ENCODE assay signal across 32 cellular contexts in genomic region chr22:19434829-19435580, GRCh38. TPM values are rescaled to one million over a fixed set of nuclear protein-coding genes. Genes with fewer than 3 reads are reported as not detected.
DNase-seq lines count a peak whose midpoint lies in the region; ATAC-seq, FAIRE-seq and TF ChIP-seq lines count a peak whose summit lies in the region.
"Had no signal": no experiment of that assay in that cellular context is flagged by ENCODE, and none has a peak within 500 bp of the region (broad histone marks: within the 10 kb centered on the region; RNA-seq: fewer than 3 reads in every experiment).

No MANE protein-coding gene starts in this region.

- no peak for TF ChIP-seq CTCF in OCI-LY3 (IDR thresholded peaks at IDR 0.05; ENCODE audit: low read depth, low read length)
- no peak for TF ChIP-seq CTCF in Peyer's patch (IDR thresholded peaks at IDR 0.05)
- no peak for TF ChIP-seq CTCF in D721Med (IDR thresholded peaks at IDR 0.05; ENCODE audit: insufficient read depth, missing control alignments)

- H3K9me3 Mint-ChIP-seq in activated naive CD4-positive, alpha-beta T cell treated with anti-CD3 and anti-CD28 coated beads for 36 hours = no peaks in the 10 kb centered on the region
- H3K9me3 Mint-ChIP-seq in naive B cell = no peaks in the 10 kb centered on the region
- H3K9me3 Mint-ChIP-seq in stimulated activated naive B cell treated with anti-CD40 and anti-IgM and Interleukin-4, amounts not matched to agents 10 μg/mL and 1 μg/mL and 100 μg/mL, for 72 hours = no peaks in the 10 kb centered on the region
- H3K9me3 Mint-ChIP-seq: effector memory CD8-positive, alpha-beta T cell; neural progenitor cell had no signal

- peaks cover 6% of the 10 kb centered on the region for H3K36me3 Mint-ChIP-seq in activated naive CD4-positive, alpha-beta T cell treated with anti-CD3 and anti-CD28 coated beads for 36 hours (ENCODE audit: low read depth)
- H3K36me3 Mint-ChIP-seq in naive B cell = no peaks in the 10 kb centered on the region
- peaks cover 12 to 30% of the 10 kb centered on the region in 2 donors for H3K36me3 Mint-ChIP-seq in stimulated activated naive B cell treated with anti-CD40 and anti-IgM and Interleukin-4, amounts not matched to agents 10 μg/mL and 1 μg/mL and 100 μg/mL, for 72 hours

- H3K9me3 ChIP-seq in OCI-LY3 (ENCODE audit: insufficient read depth, low read length) = no peaks in the 10 kb centered on the region
- no peaks in the 10 kb centered on the region for H3K9me3 ChIP-seq in Peyer's patch
- H3K9me3 ChIP-seq: HAP-1, MG63, tibial nerve had no signal

- peaks cover 9% of the 10 kb centered on the region for H4K20me1 ChIP-seq in OCI-LY3 (ENCODE audit: insufficient read depth, low read length)

- H2AFZ ChIP-seq in OCI-LY3 (ENCODE audit: low read depth, low read length) = no peak overlapping the region
- H2AFZ ChIP-seq: neural progenitor cell had no signal

- peaks cover 25% of the 10 kb centered on the region for H3K4me1 Mint-ChIP-seq in activated naive CD4-positive, alpha-beta T cell treated with anti-CD3 and anti-CD28 coated beads for 36 hours (ENCODE audit: low read depth)
- peaks cover 28 to 51% (median 44%) of the 10 kb centered on the region in 3 donors for H3K4me1 Mint-ChIP-seq in naive B cell
- peaks cover 25 to 52% of the 10 kb centered on the region in 2 donors for H3K4me1 Mint-ChIP-seq in stimulated activated naive B cell treated with anti-CD40 and anti-IgM and Interleukin-4, amounts not matched to agents 10 μg/mL and 1 μg/mL and 100 μg/mL, for 72 hours

- peak overlapping the region; percentile 61 for H3K27ac Mint-ChIP-seq in activated naive CD4-positive, alpha-beta T cell treated with anti-CD3 and anti-CD28 coated beads for 36 hours
- H3K27ac Mint-ChIP-seq in naive B cell = peak overlapping the region; percentile 9 to 96 (median 94)
- peak overlapping the region; percentile 65 for H3K27ac Mint-ChIP-seq in stimulated activated naive B cell treated with anti-CD40 and anti-IgM and Interleukin-4, amounts not matched to agents 10 μg/mL and 1 μg/mL and 100 μg/mL, for 72 hours
- H3K27ac Mint-ChIP-seq: neural progenitor cell had no signal

- H3K4me3 ChIP-seq in OCI-LY3 (ENCODE audit: low read length) (no peak overlapping the region), Peyer's patch (no peak overlapping the region)
- H3K4me3 ChIP-seq: cardiac muscle cell, coronary artery, HAP-1, MG63, neural progenitor cell, tibial nerve had no signal

- no peaks in the 10 kb centered on the region for H3K27me3 Mint-ChIP-seq in activated naive CD4-positive, alpha-beta T cell treated with anti-CD3 and anti-CD28 coated beads for 36 hours (ENCODE audit: low read depth)
- no peaks in the 10 kb centered on the region for H3K27me3 Mint-ChIP-seq in naive B cell
- H3K27me3 Mint-ChIP-seq in stimulated activated naive B cell treated with anti-CD40 and anti-IgM and Interleukin-4, amounts not matched to agents 10 μg/mL and 1 μg/mL and 100 μg/mL, for 72 hours = no peaks in the 10 kb centered on the region
- H3K27me3 Mint-ChIP-seq: activated CD4-positive, alpha-beta T cell treated with anti-CD3 and anti-CD28 coated beads for 36 hours; effector memory CD8-positive, alpha-beta T cell had no signal

- no peak for DNase-seq in activated naive CD4-positive, alpha-beta T cell treated with anti-CD3 and anti-CD28 coated beads for 36 hours
- no peak for DNase-seq in activated naive CD4-positive, alpha-beta T cell treated with Interleukin-2 at 50 U/mL for 16 hours
- no peak for DNase-seq in naive B cell
- DNase-seq in stimulated activated naive B cell treated with anti-CD40 and anti-IgM and Interleukin-4, amounts not matched to agents 10 μg/mL and 1 μg/mL and 100 μg/mL, for 72 hours = no peak
- DNase-seq in Peyer's patch = no peak
- DNase-seq in left cardiac atrium = no peak
- no peak for DNase-seq in D721Med (ENCODE audit: insufficient read length, low spot score)
- DNase-seq: activated CD4-positive, alpha-beta T cell treated with anti-CD3 and anti-CD28 coated beads for 36 hours; activated CD8-positive, alpha-beta memory T cell treated with anti-CD3 and anti-CD28 coated beads for 24 hours; activated naive CD4-positive, alpha-beta T cell treated with anti-CD3 and anti-CD28 coated beads, Interleukin-2, amount 50 U/mL, for 16 hours; activated T-cell treated with anti-CD3 and anti-CD28 coated beads, Interleukin-2, amount 50 U/mL, for 48 hours; aorta; DMS53; effector memory CD8-positive, alpha-beta T cell; erythroblast; GF-D8; kidney; MG63; midbrain; NCI-H1417; NCI-H774; right cardiac atrium; stimulated activated CD4-positive, alpha-beta T cell treated with anti-CD3 and anti-CD28 coated beads, Interleukin-4, amount 100 ng/mL, for 24 hours; stimulated activated naive CD4-positive, alpha-beta T cell had no signal

- no peak overlapping the region for H3K4me3 Mint-ChIP-seq in activated naive CD4-positive, alpha-beta T cell treated with anti-CD3 and anti-CD28 coated beads for 36 hours
- H3K4me3 Mint-ChIP-seq in naive B cell = peak overlapping the region in 6 of 8 donors; percentile 65 to 100 (median 82)
- no peak overlapping the region for H3K4me3 Mint-ChIP-seq in stimulated activated naive B cell treated with anti-CD40 and anti-IgM and Interleukin-4, amounts not matched to agents 10 μg/mL and 1 μg/mL and 100 μg/mL, for 72 hours
- H3K4me3 Mint-ChIP-seq: activated CD4-positive, alpha-beta T cell treated with anti-CD3 and anti-CD28 coated beads for 36 hours; neural progenitor cell had no signal

- CTCF ChIA-PET in activated naive CD4-positive, alpha-beta T cell treated with anti-CD3 and anti-CD28 coated beads for 36 hours (lab: Charles Lee) = no interaction called here

- H3K4me1 ChIP-seq in OCI-LY3 (ENCODE audit: low read length) = peaks cover 19% of the 10 kb centered on the region
- peaks cover 0 to 16% (median 8%) of the 10 kb centered on the region in 4 donors for H3K4me1 ChIP-seq in Peyer's patch

- no peaks in the 10 kb centered on the region for H3K27me3 ChIP-seq in OCI-LY3 (ENCODE audit: low read depth, low read length)
- H3K27me3 ChIP-seq in Peyer's patch = no peaks in the 10 kb centered on the region
- H3K27me3 ChIP-seq: cardiac muscle cell, MG63, neural progenitor cell, tibial nerve had no signal

- no peak overlapping the region for H3K4me2 ChIP-seq in OCI-LY3 (ENCODE audit: low read length)
- H3K4me2 ChIP-seq: neural progenitor cell had no signal

- TF ChIP-seq POLR2A in Peyer's patch (IDR thresholded peaks at IDR 0.05) = no peak

- intact Hi-C loops in activated naive CD4-positive, alpha-beta T cell treated with anti-CD3 and anti-CD28 coated beads for 36 hours (cut with micrococcal nuclease) = loop anchor here (5.0 kb wide), 5 partner anchors 143 to 682 kb away; partner anchors contain the start of genes CLTCL1, DGCR2, RANBP1 and SLC25A1
- intact Hi-C loops in left cardiac atrium (cut with DNase I) = loop anchor here in 1 of 2 donors (10.0 kb wide), 1 partner anchor 140 kb away; the partner anchor contains the start of gene CLTCL1

- H3K36me3 ChIP-seq in OCI-LY3 (replicated peaks; ENCODE audit: low read depth, low read length) = peaks cover 23% of the 10 kb centered on the region
- H3K36me3 ChIP-seq in Peyer's patch = peaks cover 0 to 21% (median 0%) of the 10 kb centered on the region in 3 donors
- H3K36me3 ChIP-seq: neural progenitor cell had no signal

- no peak for FAIRE-seq in D721Med (lab: Jason Lieb, UNC)
- FAIRE-seq: A204.1, GM19239, kidney had no signal

- peaks cover 34% of the 10 kb centered on the region for H3K79me2 ChIP-seq in OCI-LY3 (ENCODE audit: low read length)

- ATAC-seq in naive B cell (ENCODE audit: low read depth in 2 of 2) (no peak), left cardiac atrium (no peak)
- no peak for ATAC-seq in stimulated activated naive B cell treated with anti-CD40 and anti-IgM and Interleukin-4, amounts not matched to agents 10 μg/mL and 1 μg/mL and 100 μg/mL, for 72 hours (replicated peaks)
- ATAC-seq: activated CD4-positive, alpha-beta T cell treated with anti-CD3 and anti-CD28 coated beads for 36 hours; effector memory CD8-positive, alpha-beta T cell; right cardiac atrium had no signal

- no peak overlapping the region for H3K9ac ChIP-seq in OCI-LY3 (ENCODE audit: low read length)
- H3K9ac ChIP-seq: neural progenitor cell had no signal

- H3K27ac ChIP-seq in OCI-LY3 (ENCODE audit: low read length) (peak overlapping the region; percentile 23; the same call in 1 of the 2 replicates), Peyer's patch (no peak overlapping the region)
- H3K27ac ChIP-seq: cardiac muscle cell, coronary artery, neural progenitor cell, tibial nerve had no signal

RNA-seq across cellular contexts. Expression of gene MRPL40, which starts 2.7 kb away (rescaled TPM):
- total RNA-seq in activated naive CD4-positive, alpha-beta T cell treated with anti-CD3 and anti-CD28 coated beads for 36 hours = 10 to 100 TPM; 32.6 to 34.9 TPM
- 10 to 100 TPM; 63.5 to 92.0 (median 77.7) TPM for polyA plus RNA-seq in naive B cell (ENCODE audit: low read depth in 6 of 6)
- total RNA-seq in Peyer's patch (10 to 100 TPM in 2 of 4 donors, 1 to 10 TPM in 2; 7.0 to 27.2 (median 10.2) TPM), left cardiac atrium (10 to 100 TPM; 30.2 to 32.2 TPM)

RNA-seq across cellular contexts. Expression of gene HIRA, which starts 3.5 kb away (rescaled TPM):
- 10 to 100 TPM; 16.2 to 18.0 TPM for total RNA-seq in activated naive CD4-positive, alpha-beta T cell treated with anti-CD3 and anti-CD28 coated beads for 36 hours
- 10 to 100 TPM in 3 of 6 donors, 1 to 10 TPM in 3; 4.9 to 13.3 (median 10.4) TPM for polyA plus RNA-seq in naive B cell (ENCODE audit: low read depth in 6 of 6)
- total RNA-seq in Peyer's patch (100 to 1,000 TPM in 1 of 4 donors, 10 to 100 TPM in 3; 24.9 to 104 (median 31.8) TPM), left cardiac atrium (10 to 100 TPM; 15.3 to 22.1 TPM)

RNA-seq across cellular contexts. Expression of gene C22orf39, which starts 12.5 kb away (rescaled TPM):
- total RNA-seq in activated naive CD4-positive, alpha-beta T cell treated with anti-CD3 and anti-CD28 coated beads for 36 hours = 10 to 100 TPM; 29.3 to 30.2 TPM
- 100 to 1,000 TPM in 1 of 6 donors, 10 to 100 TPM in 5; 64.8 to 102 (median 73.0) TPM for polyA plus RNA-seq in naive B cell (ENCODE audit: low read depth in 6 of 6)
- 10 to 100 TPM; 46.8 to 47.9 (median 47.1) TPM for total RNA-seq in Peyer's patch
- total RNA-seq in left cardiac atrium = 10 to 100 TPM; 38.3 to 48.0 TPM

RNA-seq across cellular contexts. Expression of gene UFD1, which starts 44.0 kb away (rescaled TPM):
- 10 to 100 TPM; 75.1 to 83.3 TPM for total RNA-seq in activated naive CD4-positive, alpha-beta T cell treated with anti-CD3 and anti-CD28 coated beads for 36 hours
- 100 to 1,000 TPM in 1 of 6 donors, 10 to 100 TPM in 5; 55.0 to 107 (median 61.8) TPM for polyA plus RNA-seq in naive B cell (ENCODE audit: low read depth in 6 of 6)
- total RNA-seq in Peyer's patch (10 to 100 TPM; 39.2 to 74.3 (median 43.5) TPM), left cardiac atrium (10 to 100 TPM; 43.8 to 46.9 TPM)

RNA-seq across cellular contexts. Expression of gene CDC45, which starts 44.7 kb away (rescaled TPM):
- total RNA-seq in activated naive CD4-positive, alpha-beta T cell treated with anti-CD3 and anti-CD28 coated beads for 36 hours = 10 to 100 TPM; 86.3 to 91.7 TPM
- under 1 TPM in 2 of 6 donors, not detected in 4; 0.28 to 0.44 TPM for polyA plus RNA-seq in naive B cell (ENCODE audit: low read depth in 6 of 6)
- total RNA-seq in Peyer's patch = 10 to 100 TPM in 1 of 4 donors, 1 to 10 TPM in 2, not detected in 1; 3.2 to 28.9 (median 7.5) TPM
- total RNA-seq in left cardiac atrium = 1 to 10 TPM in 1 of 2 donors, under 1 TPM in 1; 0.34 to 2.1 TPM

Comparison
In these comparisons a context has a peak if more than half of its experiments do, and no peak if none do; other contexts are left out.
1. H3K4me3 Mint-ChIP-seq: peak in naive B cell (6 of 8); none in activated naive CD4-positive, alpha-beta T cell treated with anti-CD3 and anti-CD28 coated beads for 36 hours (single experiment) and stimulated activated naive B cell treated with anti-CD40 and anti-IgM and Interleukin-4, amounts not matched to agents 10 μg/mL and 1 μg/mL and 100 μg/mL, for 72 hours (0 of 2).
2. Peak in every context shown above with its lines, with median percentiles within 50 percentile points of each other: H3K27ac Mint-ChIP-seq.